Comparison of ENCODE assay signal across 1 cellular context in the genomic region with DNA sequence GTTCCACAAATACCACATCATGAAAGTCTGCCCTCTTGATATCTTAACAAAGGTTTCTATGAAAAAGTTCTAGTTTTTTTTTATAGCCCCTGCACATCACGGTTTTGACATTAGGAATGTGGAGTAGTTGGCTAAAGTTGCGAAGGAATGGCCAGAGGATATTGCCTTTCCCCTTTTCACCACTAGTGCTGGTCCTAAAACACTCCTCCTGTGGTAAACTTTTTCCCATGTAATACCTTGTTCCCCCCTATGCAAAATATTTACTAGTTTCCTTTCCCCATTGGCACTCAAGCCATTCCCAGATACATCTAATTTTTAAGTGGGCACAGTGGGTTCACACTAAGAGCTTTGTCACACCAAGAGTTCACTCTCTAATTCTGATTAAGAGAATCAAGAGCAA.
TF ChIP-seq lines count a peak whose summit lies in the region.

No MANE protein-coding gene starts in this region.

TF ChIP-seq in WTC11, 78 proteins besides CTCF, POLR2A, EP300 and RAD21 (continued from another document):
- TF ChIP-seq, protein P1, sequence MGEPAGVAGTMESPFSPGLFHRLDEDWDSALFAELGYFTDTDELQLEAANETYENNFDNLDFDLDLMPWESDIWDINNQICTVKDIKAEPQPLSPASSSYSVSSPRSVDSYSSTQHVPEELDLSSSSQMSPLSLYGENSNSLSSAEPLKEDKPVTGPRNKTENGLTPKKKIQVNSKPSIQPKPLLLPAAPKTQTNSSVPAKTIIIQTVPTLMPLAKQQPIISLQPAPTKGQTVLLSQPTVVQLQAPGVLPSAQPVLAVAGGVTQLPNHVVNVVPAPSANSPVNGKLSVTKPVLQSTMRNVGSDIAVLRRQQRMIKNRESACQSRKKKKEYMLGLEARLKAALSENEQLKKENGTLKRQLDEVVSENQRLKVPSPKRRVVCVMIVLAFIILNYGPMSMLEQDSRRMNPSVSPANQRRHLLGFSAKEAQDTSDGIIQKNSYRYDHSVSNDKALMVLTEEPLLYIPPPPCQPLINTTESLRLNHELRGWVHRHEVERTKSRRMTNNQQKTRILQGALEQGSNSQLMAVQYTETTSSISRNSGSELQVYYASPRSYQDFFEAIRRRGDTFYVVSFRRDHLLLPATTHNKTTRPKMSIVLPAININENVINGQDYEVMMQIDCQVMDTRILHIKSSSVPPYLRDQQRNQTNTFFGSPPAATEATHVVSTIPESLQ (CRISPR knock-in tag; IDR thresholded peaks at IDR 0.05) = no peak
- no peak for TF ChIP-seq MXD4 (CRISPR knock-in tag; IDR thresholded peaks at IDR 0.05; ENCODE audit: borderline replicate concordance)
- TF ChIP-seq PRRX2 (CRISPR knock-in tag; IDR thresholded peaks at IDR 0.05) = no peak
